ENCODE assay signal across 18 cellular contexts in the genomic region with DNA sequence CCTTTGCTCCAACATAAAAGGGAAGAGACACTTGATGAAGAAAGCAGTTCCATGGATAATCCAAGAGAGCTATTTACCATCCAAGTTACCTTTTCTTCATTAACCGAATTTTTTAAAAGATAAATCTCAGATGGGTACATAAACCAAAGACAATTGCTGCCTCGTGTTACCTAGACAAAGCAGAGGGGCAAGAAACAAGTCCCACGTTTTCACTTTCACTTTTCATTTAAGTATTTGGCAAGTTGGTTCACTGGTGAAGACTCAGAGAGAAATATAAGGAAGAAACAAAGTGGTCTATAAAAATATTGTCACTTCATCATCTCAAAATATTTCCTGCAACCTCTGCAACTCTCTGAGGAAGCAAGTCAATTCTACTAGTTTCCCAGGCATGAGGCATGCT.
"Had no signal": no experiment of that assay in that cellular context is flagged by ENCODE, and none has a peak within 500 bp of the region (broad histone marks: within the 10 kb centered on the region; RNA-seq: fewer than 3 reads in every experiment).

No MANE protein-coding gene starts in this region.

- H3K36me3 ChIP-seq: neutrophil, right atrium auricular region, tibial nerve had no signal

- H3K9me3 ChIP-seq: neutrophil, right atrium auricular region had no signal

- DNase-seq: activated CD4-positive, alpha-beta T cell treated with anti-CD3 and anti-CD28 coated beads, Interleukin-2, amount 50 U/mL, for 48 hours; activated CD4-positive, CD25-positive, alpha-beta regulatory T cell treated with anti-CD3 and anti-CD28 coated beads, Interleukin-2, amount 50 U/mL, for 72 hours; activated CD8-positive, alpha-beta memory T cell treated with anti-CD3 and anti-CD28 coated beads, Interleukin-2, amount 10 ng/mL, durations not matched to agents 7 days and 5 days; activated gamma-delta T cell; activated naive CD8-positive, alpha-beta T cell treated with anti-CD3 and anti-CD28 coated beads for 36 hours; activated T-cell treated with anti-CD3 and anti-CD28 coated beads, Interleukin-2, amount 50 U/mL, for 4 hours; anterior cingulate cortex; cerebellar nuclear complex; foreskin fibroblast; left colon; mammary epithelial cell; naive thymus-derived CD4-positive, alpha-beta T cell; posterior cingulate gyrus; small intestine had no signal

- ATAC-seq: activated CD8-positive, alpha-beta memory T cell treated with anti-CD3 and anti-CD28 coated beads, Interleukin-2, amount 10 ng/mL, durations not matched to agents 7 days and 5 days; activated T-cell treated with anti-CD3 and anti-CD28 coated beads, Interleukin-2, amount 50 U/mL, for 4 hours; esophagus mucosa; left colon; naive thymus-derived CD4-positive, alpha-beta T cell had no signal

- H3K4me1 ChIP-seq: right atrium auricular region, tibial nerve had no signal

- H3K27me3 ChIP-seq: neutrophil, right atrium auricular region, tibial nerve had no signal

- H3K4me3 ChIP-seq: right atrium auricular region, tibial nerve had no signal

- H3K27ac ChIP-seq: neutrophil, right atrium auricular region, tibial nerve had no signal
